ENCODE assay signal across 2 cellular contexts in genomic region chr6:43410776-43411175, GRCh38. TPM values are rescaled to one million over a fixed set of nuclear protein-coding genes. Genes with fewer than 3 reads are reported as not detected.
"Had no signal": no experiment of that assay in that cellular context is flagged by ENCODE, and none has a peak within 500 bp of the region (broad histone marks: within the 10 kb centered on the region; RNA-seq: fewer than 3 reads in every experiment).

No MANE protein-coding gene starts in this region.

RNA-seq across cellular contexts. Expression of gene DLK2, which starts 44.6 kb away (rescaled TPM):
- total RNA-seq: OCI-LY7, Peyer's patch had no signal
